Comparison of ENCODE assay signal across 7 cellular contexts in the genomic region with DNA sequence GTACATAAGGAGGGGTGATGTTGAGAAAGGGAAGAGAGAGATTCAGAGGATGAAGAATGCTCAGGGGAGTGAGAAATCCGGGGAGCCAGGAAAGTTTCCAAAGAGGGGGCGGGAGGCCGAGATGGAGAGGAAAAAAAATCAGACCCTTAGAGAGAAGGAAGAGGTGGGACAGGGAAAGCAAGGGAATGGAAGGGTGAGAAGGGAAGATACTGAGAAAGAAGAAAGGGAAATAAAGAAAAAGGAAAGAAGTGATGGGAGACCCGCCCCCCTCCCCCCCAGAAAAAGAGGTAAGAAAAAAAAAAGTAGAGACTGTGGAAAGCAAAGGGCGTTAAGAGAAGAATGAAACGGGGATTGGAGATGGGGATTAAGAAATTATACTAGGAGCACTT. TPM values are rescaled to one million over a fixed set of nuclear protein-coding genes. Genes with fewer than 3 reads are reported as not detected.
DNase-seq lines count a peak whose midpoint lies in the region; ATAC-seq, FAIRE-seq and TF ChIP-seq lines count a peak whose summit lies in the region.

No MANE protein-coding gene starts in this region.

- peak overlapping the region; percentile 58 for H3K4me3 ChIP-seq in HUES64 (ENCODE audit: low read length)
- peak overlapping the region; percentile 85 for H3K4me3 ChIP-seq in adipocyte (ENCODE audit: low read length)
- H3K4me3 ChIP-seq in kidney epithelial cell (ENCODE audit: low read depth, low read length) = peak overlapping the region; percentile 84
- H3K4me3 ChIP-seq in small intestine (ENCODE audit: low read depth in 1 of 2, low read length in 2 of 2) = peak overlapping the region in 1 of 2 donors; percentile 66

- H3K27ac ChIP-seq in HUES64 (ENCODE audit: low read depth, low read length) = no peak overlapping the region
- peak overlapping the region in 1 of 2 donors; percentile 91 for H3K27ac ChIP-seq in small intestine (ENCODE audit: low read depth in 1 of 2, low read length in 1 of 2)

- peaks cover 22% of the 10 kb centered on the region for H3K4me1 Mint-ChIP-seq in stimulated activated naive CD8-positive, alpha-beta T cell treated with anti-CD3 and anti-CD28 coated beads, Interleukin-15, amount 100 ng/mL, for 72 hours

- H3K36me3 ChIP-seq in HUES64 (ENCODE audit: insufficient read depth, low read length) (no peaks in the 10 kb centered on the region), adipocyte (ENCODE audit: control insufficient read depth, insufficient read depth, low read length, severe bottlenecking) (no peaks in the 10 kb centered on the region), kidney epithelial cell (ENCODE audit: control insufficient read depth, insufficient read depth, low read length) (no peaks in the 10 kb centered on the region), small intestine (ENCODE audit: control insufficient read depth in 2 of 2, insufficient read depth in 2 of 2, low read length in 2 of 2) (no peaks in the 10 kb centered on the region)

- peak overlapping the region; percentile 98 to 99 for H3K27ac Mint-ChIP-seq in stimulated activated naive CD8-positive, alpha-beta T cell treated with anti-CD3 and anti-CD28 coated beads, Interleukin-15, amount 100 ng/mL, for 72 hours

- TF ChIP-seq CTCF in kidney epithelial cell (IDR thresholded peaks at IDR 0.05; ENCODE audit: insufficient read depth, low read length, poor library complexity, severe bottlenecking) = no peak

- peaks cover 8% of the 10 kb centered on the region for H3K27me3 Mint-ChIP-seq in stimulated activated naive CD8-positive, alpha-beta T cell treated with anti-CD3 and anti-CD28 coated beads, Interleukin-15, amount 100 ng/mL, for 72 hours

- H3K9ac ChIP-seq in HUES64 (ENCODE audit: low read depth, low read length) (no peak overlapping the region), adipocyte (ENCODE audit: low read length) (peak overlapping the region; percentile 69)

- FAIRE-seq in HTR-8/SVneo (lab: Jason Lieb, UNC) = no peak
- FAIRE-seq in small intestine (lab: Jason Lieb, UNC) = no peak

- ATAC-seq in stimulated activated naive CD8-positive, alpha-beta T cell treated with anti-CD3 and anti-CD28 coated beads, Interleukin-15, amount 100 ng/mL, for 72 hours = no peak
- no peak for ATAC-seq in GM18502 (IDR thresholded peaks at IDR 0.05; ENCODE audit: poor library complexity, unreplicated experiment)

- H3K4me3 Mint-ChIP-seq in stimulated activated naive CD8-positive, alpha-beta T cell treated with anti-CD3 and anti-CD28 coated beads, Interleukin-15, amount 100 ng/mL, for 72 hours = peak overlapping the region; percentile 95 to 96

- H3K27me3 ChIP-seq in HUES64 (ENCODE audit: insufficient read depth, low read length) (peaks cover 71% of the 10 kb centered on the region), adipocyte (replicated peaks; ENCODE audit: control insufficient read depth, insufficient read depth, low read length) (no peaks in the 10 kb centered on the region), kidney epithelial cell (ENCODE audit: control insufficient read depth, insufficient read depth, low read length) (no peaks in the 10 kb centered on the region), small intestine (ENCODE audit: control insufficient read depth in 2 of 2, insufficient read depth in 2 of 2, low read length in 2 of 2) (no peaks in the 10 kb centered on the region)

- H3K9me3 ChIP-seq in HUES64 (ENCODE audit: insufficient read depth, low read depth, low read length) (peaks cover 5% of the 10 kb centered on the region; the same call in 1 of the 2 replicates), adipocyte (ENCODE audit: control insufficient read depth, low read length) (no peaks in the 10 kb centered on the region), small intestine (ENCODE audit: control insufficient read depth, low read depth) (no peaks in the 10 kb centered on the region)

- DNase-seq in adipocyte (ENCODE audit: low read depth) = peak; percentile 31
- no peak for DNase-seq in kidney epithelial cell (ENCODE audit: low read depth)
- DNase-seq in stimulated activated naive CD8-positive, alpha-beta T cell treated with anti-CD3 and anti-CD28 coated beads, Interleukin-15, amount 100 ng/mL, for 72 hours = no peak
- no peak for DNase-seq in HTR-8/SVneo (ENCODE audit: insufficient read length, low spot score)
- no peak for DNase-seq in small intestine

- 23% methylated on average over 5 of the region's 6 CpGs for WGBS in HUES64
- 17 to 28% (median 28%) methylated on average over 6 of the region's 6 CpGs for WGBS in small intestine, 3 donors

- no peaks in the 10 kb centered on the region for H3K4me1 ChIP-seq in HUES64 (ENCODE audit: insufficient read depth, low read length)
- H3K4me1 ChIP-seq in adipocyte (ENCODE audit: control insufficient read depth, insufficient read depth, low read length) = peaks cover 8% of the 10 kb centered on the region
- H3K4me1 ChIP-seq in small intestine (ENCODE audit: control insufficient read depth in 2 of 2, insufficient read depth in 1 of 2, low read depth in 1 of 2, low read length in 1 of 2) = no peaks in the 10 kb centered on the region

- peaks cover 3 to 9% of the 10 kb centered on the region in 2 donors for H3K9me3 Mint-ChIP-seq in stimulated activated naive CD8-positive, alpha-beta T cell treated with anti-CD3 and anti-CD28 coated beads, Interleukin-15, amount 100 ng/mL, for 72 hours

RNA-seq across cellular contexts. Expression of a gene that starts 0.5 kb away (rescaled TPM):
- polyA plus RNA-seq in HUES64 (2013, experiment 1 of 2) = not detected
- not detected for polyA plus RNA-seq in HUES64 (2013, experiment 2 of 2)
- not detected in 2 replicates for total RNA-seq in kidney epithelial cell
- 1 to 10 TPM in 1 of 3 donors, not detected in 2; 1.1 TPM for polyA plus RNA-seq in small intestine
